8 cellular contexts compared by ENCODE assay signal in genomic region chr4:184537269-184538022, GRCh38.
DNase-seq lines count a peak whose midpoint lies in the region; ATAC-seq and TF ChIP-seq lines count a peak whose summit lies in the region.

No MANE protein-coding gene starts in this region.

- no peaks in the 10 kb centered on the region for H3K79me2 ChIP-seq in smooth muscle cell (ENCODE audit: low read depth)

- no peaks in the 10 kb centered on the region for H3K36me3 ChIP-seq in smooth muscle cell (ENCODE audit: low read depth)

- H3K4me3 Mint-ChIP-seq in WTC11: peak overlapping the region; percentile 93
- peak overlapping the region; percentile 93 to 98 (median 94) for H3K4me3 Mint-ChIP-seq in immature natural killer cell

- H3K36me3 Mint-ChIP-seq in WTC11 (no peaks in the 10 kb centered on the region), immature natural killer cell (no peaks in the 10 kb centered on the region)

- ATAC-seq in GM18907 (IDR thresholded peaks at IDR 0.05; ENCODE audit: unreplicated experiment): peak; percentile 74
- ATAC-seq in HG03159 (IDR thresholded peaks at IDR 0.05; ENCODE audit: unreplicated experiment): peak; percentile 52
- ATAC-seq in WTC11: peak; percentile 93

- no peaks in the 10 kb centered on the region for H4K20me1 ChIP-seq in smooth muscle cell (ENCODE audit: low read depth)

- 5% methylated on average over 29 of the region's 29 CpGs for WGBS in smooth muscle cell (ENCODE audit: low lambda C conversion rate)

- H3K9me3 Mint-ChIP-seq in WTC11 (0 out of 2 replicates have a peak, but pooled peaks cover 5% of the 10 kb centered on the region), immature natural killer cell (no peaks in the 10 kb centered on the region)

- no peaks in the 10 kb centered on the region for H3K27me3 Mint-ChIP-seq in WTC11 (ENCODE audit: low read depth)
- peaks cover 5 to 7% (median 7%) of the 10 kb centered on the region in 3 donors for H3K27me3 Mint-ChIP-seq in immature natural killer cell (ENCODE audit: low read depth in 3 of 3)

- TF ChIP-seq CTCF in AG04450 (IDR thresholded peaks at IDR 0.05; ENCODE audit: low read depth, low read length): no peak
- no peak for TF ChIP-seq CTCF in WTC11 (IDR thresholded peaks at IDR 0.05)
- no peak for TF ChIP-seq CTCF in smooth muscle cell (IDR thresholded peaks at IDR 0.05; ENCODE audit: borderline replicate concordance, insufficient read depth, poor library complexity, severe bottlenecking)

- H3K27ac Mint-ChIP-seq in WTC11 (peak overlapping the region; percentile 91), immature natural killer cell (peak overlapping the region; percentile 93 to 100 (median 98))

- H3K4me3 ChIP-seq in AG04450 (ENCODE audit: low read depth, low read length): peak overlapping the region; percentile 85
- peak overlapping the region; percentile 83 for H3K4me3 ChIP-seq in smooth muscle cell

- CTCF ChIA-PET in AG04450 (lab: Charles Lee) (interaction anchor here (0.8 to 4.1 kb wide), 3 partner anchors 236 to 273 kb away, joined by 3 to 55 read pairs (median 4); no protein-coding TSS in a partner anchor), WTC11 (lab: Charles Lee) (interaction anchor here (1.2 kb wide), 1 partner anchor 273 kb away, joined by 9 read pairs; no protein-coding TSS in a partner anchor)

- H2AFZ ChIP-seq in smooth muscle cell (ENCODE audit: low read depth): peak overlapping the region; percentile 96

- peak overlapping the region; percentile 83 for H3K9ac ChIP-seq in smooth muscle cell (ENCODE audit: low read depth)

- H3K27me3 ChIP-seq in AG04450 (ENCODE audit: control insufficient read depth, insufficient read depth, low read length) (no peaks in the 10 kb centered on the region), smooth muscle cell (ENCODE audit: low read depth) (no peaks in the 10 kb centered on the region)

- peaks cover 6% of the 10 kb centered on the region for H3F3A ChIP-seq in smooth muscle cell (ENCODE audit: low read depth)

- POLR2A ChIA-PET in AG04450 (lab: Yijun Ruan, JAX) (interaction anchor here (1.1 to 2.6 kb wide), 5 partner anchors 23 to 274 kb away, joined by 4 to 20 read pairs (median 9); partner anchors contain the start of genes CASP3, IRF2 and PRIMPOL), WTC11 (lab: Charles Lee) (interaction anchor here (0.6 kb wide), 2 partner anchors 63 to 124 kb away, joined by 3 read pairs; partner anchors contain the start of gene IRF2)

- DNase-seq in AG04450 (ENCODE audit: low read depth, low spot score): peak; percentile 90
- peak; percentile 96 for DNase-seq in NCI-H2227 treated with DMSO at 0.1 percent for 48 hours (lab: John Stamatoyannopoulos, UW)
- DNase-seq in WTC11 (ENCODE audit: low spot score): peak; percentile 97
- peak; percentile 25 to 99 (median 96) for DNase-seq in caudate nucleus (lab: John Stamatoyannopoulos, UW)
- peak; percentile 92 for DNase-seq in immature natural killer cell
- peak; percentile 92 for DNase-seq in smooth muscle cell (lab: John Stamatoyannopoulos, UW; ENCODE audit: unreplicated experiment)

- H3K4me2 ChIP-seq in smooth muscle cell: peak overlapping the region; percentile 91

- H3K4me1 Mint-ChIP-seq in WTC11 (peaks cover 18% of the 10 kb centered on the region), immature natural killer cell (peaks cover 46 to 53% of the 10 kb centered on the region in 2 donors)

- peaks cover 3% of the 10 kb centered on the region for H3K4me1 ChIP-seq in smooth muscle cell (ENCODE audit: low read depth)

- H3K27ac ChIP-seq in AG04450 (ENCODE audit: low read depth, low read length) (peak overlapping the region; percentile 81), caudate nucleus (ENCODE audit: low read depth, low read length) (peak overlapping the region; percentile 99), smooth muscle cell (ENCODE audit: low read depth) (peak overlapping the region; percentile 80)

- H3K9me3 ChIP-seq in AG04450 (ENCODE audit: control insufficient read depth, insufficient read depth, low read length) (no peaks in the 10 kb centered on the region), smooth muscle cell (replicated peaks; ENCODE audit: low read depth) (no peaks in the 10 kb centered on the region)

TF ChIP-seq in WTC11, 78 proteins besides CTCF, POLR2A, EP300 and RAD21:
- TF ChIP-seq ZBTB21 (CRISPR knock-in tag; IDR thresholded peaks at IDR 0.05; ENCODE audit: borderline replicate concordance) (no peak), ATF2 (CRISPR knock-in tag; IDR thresholded peaks at IDR 0.05; ENCODE audit: borderline replicate concordance, low read depth) (no peak), ATF1 (CRISPR knock-in tag; IDR thresholded peaks at IDR 0.05) (no peak), GABPB1 (CRISPR knock-in tag; IDR thresholded peaks at IDR 0.05) (peak; percentile 52), ZNF416 (CRISPR knock-in tag; IDR thresholded peaks at IDR 0.05) (no peak), FOXP4 (CRISPR knock-in tag; IDR thresholded peaks at IDR 0.05) (0 out of 2 replicates have a peak, but pooled peaks have one; percentile 38), FOXP1 (CRISPR knock-in tag; IDR thresholded peaks at IDR 0.05; ENCODE audit: borderline replicate concordance) (no peak), KAT7 (CRISPR knock-in tag; IDR thresholded peaks at IDR 0.05; ENCODE audit: borderline replicate concordance) (no peak), PRDM15 (CRISPR knock-in tag; IDR thresholded peaks at IDR 0.05) (no peak), RELA (CRISPR knock-in tag; IDR thresholded peaks at IDR 0.05; ENCODE audit: borderline replicate concordance) (no peak), SP1 (CRISPR knock-in tag; conservative IDR thresholded peaks at IDR 0.05) (peak; percentile 40; the same call in 1 of the 2 replicates)

Comparison
In these comparisons a context has a peak if more than half of its experiments do, and no peak if none do; other contexts are left out.
1. Peak in every context shown above with its lines: DNase-seq, ATAC-seq, H3K4me3 ChIP-seq and H3K27ac ChIP-seq.